In genomic region chr22:46129390-46130041, GRCh38 we compare ENCODE assay signal across 10 cellular contexts. TPM values are rescaled to one million over a fixed set of nuclear protein-coding genes. Genes with fewer than 3 reads are reported as not detected.
A peak's percentile ranks its signal among the peaks of the same experiment; 100 is the strongest.
DNase-seq lines count a peak whose midpoint lies in the region; ATAC-seq, FAIRE-seq and TF ChIP-seq lines count a peak whose summit lies in the region.
"Had no signal": no experiment of that assay in that cellular context is flagged by ENCODE, and none has a peak within 500 bp of the region (broad histone marks: within the 10 kb centered on the region; RNA-seq: fewer than 3 reads in every experiment).

No MANE protein-coding gene starts in this region.

- no peaks in the 10 kb centered on the region for H3K9me3 ChIP-seq in right cardiac atrium (ENCODE audit: control insufficient read depth, low read length)
- H3K9me3 ChIP-seq in gastrocnemius medialis: no peaks in the 10 kb centered on the region
- H3K9me3 ChIP-seq: gastroesophageal sphincter had no signal

- DNase-seq in GM12891 (ENCODE audit: insufficient read length, low spot score) (peak; percentile 70), OCI-M1 (lab: John Stamatoyannopoulos, UW) (peak; percentile 19), right cardiac atrium (peak; percentile 74 to 92 (median 91)), gastrocnemius medialis (peak in 1 of 2 donors; percentile 55), NCI-H2171 (lab: John Stamatoyannopoulos, UW) (no peak), middle frontal gyrus (ENCODE audit: extremely low spot score, low spot score) (no peak), kidney glomerular epithelial cell (lab: John Stamatoyannopoulos, UW) (no peak)
- DNase-seq: NCI-H524 had no signal

- H3K27me3 ChIP-seq in right cardiac atrium (ENCODE audit: control insufficient read depth, insufficient read depth) (no peaks in the 10 kb centered on the region), gastrocnemius medialis (no peaks in the 10 kb centered on the region)
- H3K27me3 ChIP-seq: gastroesophageal sphincter had no signal

- H3K4me3 ChIP-seq in right cardiac atrium (ENCODE audit: low read length) (no peak overlapping the region), gastrocnemius medialis (no peak overlapping the region)
- H3K4me3 ChIP-seq: gastroesophageal sphincter had no signal

- 57% methylated on average over 26 of the region's 26 CpGs for WGBS in right cardiac atrium

- H3K36me3 ChIP-seq in gastrocnemius medialis: no peaks in the 10 kb centered on the region
- H3K36me3 ChIP-seq: gastroesophageal sphincter had no signal

- FAIRE-seq in GM12891 (lab: Jason Lieb, UNC): peak; percentile 90

- TF ChIP-seq POLR2A in GM12891 (IDR thresholded peaks at IDR 0.05; ENCODE audit: low read depth, low read length) (no peak), gastrocnemius medialis (IDR thresholded peaks at IDR 0.05) (no peak)

- H3K27ac ChIP-seq in right cardiac atrium (ENCODE audit: low read length) (no peak overlapping the region), gastrocnemius medialis (peak overlapping the region; percentile 44 to 67 (median 52))

- H3K4me1 ChIP-seq in right cardiac atrium (ENCODE audit: control insufficient read depth, insufficient read depth, low read length) (no peaks in the 10 kb centered on the region), gastrocnemius medialis (peaks cover 0 to 10% of the 10 kb centered on the region in 2 donors)

- intact Hi-C loops in right cardiac atrium (cut with DNase I): loop anchor here in 2 of 4 donors (5.0 to 10.0 kb wide), 2 partner anchors 188 to 415 kb away; no protein-coding TSS in a partner anchor
- intact Hi-C loops in gastrocnemius medialis (cut with DNase I; ENCODE audit: low total_unique reads): loop anchor here (10.0 kb wide), 1 partner anchor 415 kb away; no protein-coding TSS in a partner anchor

- in situ Hi-C loops in gastrocnemius medialis (cut with MboI; ENCODE audit: low sequenced_read_pairs in 4 of 4): loop anchor here in 2 of 4 donors (10.0 to 25.0 kb wide), 2 partner anchors 185 to 408 kb away; partner anchors contain the start of gene CELSR1 (in 1 of the 2)

- peak; percentile 32 to 36 for ATAC-seq in right cardiac atrium
- ATAC-seq in gastrocnemius medialis: peak; percentile 16
- ATAC-seq in esophagus mucosa: no peak
- ATAC-seq: gastroesophageal sphincter had no signal

- no peak for TF ChIP-seq CTCF in gastrocnemius medialis (IDR thresholded peaks at IDR 0.05 in 4 of 5, conservative IDR thresholded peaks at IDR 0.05 in 1 of 5)

TF ChIP-seq in GM12891, 5 proteins besides CTCF, POLR2A, EP300 and RAD21:
- peak; percentile 89 for TF ChIP-seq SPI1 (IDR thresholded peaks at IDR 0.05; ENCODE audit: low read depth, low read length)
- TF ChIP-seq POU2F2 (IDR thresholded peaks at IDR 0.05; ENCODE audit: low read depth, low read length): no peak

RNA-seq across cellular contexts. Expression of gene PPARA, which starts 20.8 kb away (rescaled TPM):
- polyA plus RNA-seq in GM12891 (2012; ENCODE audit: low read depth, missing spikeins): 3.0 TPM
- 10 to 100 TPM; 63.6 to 85.2 (median 72.7) TPM for total RNA-seq in right cardiac atrium
- 22.9 TPM for polyA plus RNA-seq in right cardiac atrium
- 10 to 100 TPM; 29.6 to 74.8 (median 57.9) TPM for total RNA-seq in gastrocnemius medialis
- total RNA-seq in esophagus mucosa: 12.9 TPM

Comparison
In these comparisons a context has a peak if more than half of its experiments do, and no peak if none do; other contexts are left out.
1. DNase-seq: peak in GM12891 (single experiment), OCI-M1 (single experiment) and right cardiac atrium (3 of 3); none in NCI-H2171 (single experiment), middle frontal gyrus (single experiment) and kidney glomerular epithelial cell (single experiment).